In the genomic region with DNA sequence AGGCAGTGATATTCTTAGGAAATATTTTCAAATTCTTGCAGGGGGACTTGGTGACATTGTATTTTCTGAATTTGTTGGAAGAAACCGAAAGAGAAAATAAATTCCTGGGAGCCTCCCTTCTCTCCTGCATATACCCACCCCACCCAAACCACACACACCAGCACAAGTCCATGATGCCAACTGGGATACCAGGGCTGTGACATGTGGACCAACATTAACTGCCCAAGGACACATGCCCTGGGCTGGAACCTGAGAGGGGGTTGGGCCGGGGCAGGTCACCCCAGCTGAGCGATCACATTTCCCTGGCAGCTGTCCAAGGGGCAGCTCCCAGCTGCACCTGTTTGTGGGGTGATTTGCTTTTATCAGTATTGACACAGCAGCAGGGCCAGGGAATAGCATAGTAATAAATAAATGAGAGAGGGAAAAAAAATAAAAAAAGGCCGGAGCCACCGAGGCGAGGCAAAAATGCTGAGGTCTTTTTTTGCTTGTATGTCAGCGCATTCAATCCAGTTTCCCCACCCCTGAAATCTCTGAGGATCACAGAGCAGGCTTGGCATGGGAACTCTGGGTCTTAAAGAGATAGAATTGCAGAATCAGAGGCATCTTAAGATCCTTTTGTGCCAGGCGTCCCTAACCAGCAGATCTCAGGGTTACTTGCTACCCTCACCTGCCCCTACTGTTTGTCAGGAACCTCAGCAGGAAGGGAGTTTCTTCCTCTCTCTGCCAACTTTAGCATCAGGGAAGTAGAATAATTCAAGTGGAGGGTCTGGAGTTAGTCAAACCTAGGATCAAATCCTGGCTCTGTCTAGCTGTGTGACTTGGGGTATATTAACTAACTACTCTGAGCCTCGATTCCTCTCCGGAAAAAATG, we compare ENCODE assay signal across 1 cellular context.
A peak's percentile ranks its signal among the peaks of the same experiment; 100 is the strongest.
TF ChIP-seq lines count a peak whose summit lies in the region.

No MANE protein-coding gene starts in this region.

TF ChIP-seq in HEK293, 187 proteins besides CTCF, POLR2A, EP300 and RAD21 (continued from another document and continues in another):
- TF ChIP-seq, protein P1, sequence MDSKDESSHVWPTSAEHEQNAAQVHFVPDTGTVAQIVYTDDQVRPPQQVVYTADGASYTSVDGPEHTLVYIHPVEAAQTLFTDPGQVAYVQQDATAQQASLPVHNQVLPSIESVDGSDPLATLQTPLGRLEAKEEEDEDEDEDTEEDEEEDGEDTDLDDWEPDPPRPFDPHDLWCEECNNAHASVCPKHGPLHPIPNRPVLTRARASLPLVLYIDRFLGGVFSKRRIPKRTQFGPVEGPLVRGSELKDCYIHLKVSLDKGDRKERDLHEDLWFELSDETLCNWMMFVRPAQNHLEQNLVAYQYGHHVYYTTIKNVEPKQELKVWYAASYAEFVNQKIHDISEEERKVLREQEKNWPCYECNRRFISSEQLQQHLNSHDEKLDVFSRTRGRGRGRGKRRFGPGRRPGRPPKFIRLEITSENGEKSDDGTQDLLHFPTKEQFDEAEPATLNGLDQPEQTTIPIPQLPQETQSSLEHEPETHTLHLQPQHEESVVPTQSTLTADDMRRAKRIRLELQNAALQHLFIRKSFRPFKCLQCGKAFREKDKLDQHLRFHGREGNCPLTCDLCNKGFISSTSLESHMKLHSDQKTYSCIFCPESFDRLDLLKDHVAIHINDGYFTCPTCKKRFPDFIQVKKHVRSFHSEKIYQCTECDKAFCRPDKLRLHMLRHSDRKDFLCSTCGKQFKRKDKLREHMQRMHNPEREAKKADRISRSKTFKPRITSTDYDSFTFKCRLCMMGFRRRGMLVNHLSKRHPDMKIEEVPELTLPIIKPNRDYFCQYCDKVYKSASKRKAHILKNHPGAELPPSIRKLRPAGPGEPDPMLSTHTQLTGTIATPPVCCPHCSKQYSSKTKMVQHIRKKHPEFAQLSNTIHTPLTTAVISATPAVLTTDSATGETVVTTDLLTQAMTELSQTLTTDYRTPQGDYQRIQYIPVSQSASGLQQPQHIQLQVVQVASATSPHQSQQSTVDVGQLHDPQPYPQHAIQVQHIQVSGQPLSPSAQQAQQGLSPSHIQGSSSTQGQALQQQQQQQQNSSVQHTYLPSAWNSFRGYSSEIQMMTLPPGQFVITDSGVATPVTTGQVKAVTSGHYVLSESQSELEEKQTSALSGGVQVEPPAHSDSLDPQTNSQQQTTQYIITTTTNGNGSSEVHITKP (tag by site-specific recombination; IDR thresholded peaks at IDR 0.05): peak; percentile 97
- TF ChIP-seq PBX3 (CRISPR knock-in tag; IDR thresholded peaks at IDR 0.05): no peak
- TF ChIP-seq, protein P2, sequence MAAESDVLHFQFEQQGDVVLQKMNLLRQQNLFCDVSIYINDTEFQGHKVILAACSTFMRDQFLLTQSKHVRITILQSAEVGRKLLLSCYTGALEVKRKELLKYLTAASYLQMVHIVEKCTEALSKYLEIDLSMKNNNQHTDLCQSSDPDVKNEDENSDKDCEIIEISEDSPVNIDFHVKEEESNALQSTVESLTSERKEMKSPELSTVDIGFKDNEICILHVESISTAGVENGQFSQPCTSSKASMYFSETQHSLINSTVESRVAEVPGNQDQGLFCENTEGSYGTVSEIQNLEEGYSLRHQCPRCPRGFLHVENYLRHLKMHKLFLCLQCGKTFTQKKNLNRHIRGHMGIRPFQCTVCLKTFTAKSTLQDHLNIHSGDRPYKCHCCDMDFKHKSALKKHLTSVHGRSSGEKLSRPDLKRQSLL (tag by site-specific recombination; IDR thresholded peaks at IDR 0.05): no peak
- TF ChIP-seq GLIS1 (tag by site-specific recombination; IDR thresholded peaks at IDR 0.05): peak; percentile 90
- no peak for TF ChIP-seq ZNF837 (tag by site-specific recombination; IDR thresholded peaks at IDR 0.05)
- TF ChIP-seq MYNN (tag by site-specific recombination; IDR thresholded peaks at IDR 0.05; ENCODE audit: borderline replicate concordance): no peak
- TF ChIP-seq, protein P3, sequence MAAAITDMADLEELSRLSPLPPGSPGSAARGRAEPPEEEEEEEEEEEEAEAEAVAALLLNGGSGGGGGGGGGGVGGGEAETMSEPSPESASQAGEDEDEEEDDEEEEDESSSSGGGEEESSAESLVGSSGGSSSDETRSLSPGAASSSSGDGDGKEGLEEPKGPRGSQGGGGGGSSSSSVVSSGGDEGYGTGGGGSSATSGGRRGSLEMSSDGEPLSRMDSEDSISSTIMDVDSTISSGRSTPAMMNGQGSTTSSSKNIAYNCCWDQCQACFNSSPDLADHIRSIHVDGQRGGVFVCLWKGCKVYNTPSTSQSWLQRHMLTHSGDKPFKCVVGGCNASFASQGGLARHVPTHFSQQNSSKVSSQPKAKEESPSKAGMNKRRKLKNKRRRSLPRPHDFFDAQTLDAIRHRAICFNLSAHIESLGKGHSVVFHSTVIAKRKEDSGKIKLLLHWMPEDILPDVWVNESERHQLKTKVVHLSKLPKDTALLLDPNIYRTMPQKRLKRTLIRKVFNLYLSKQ (tag by site-specific recombination; IDR thresholded peaks at IDR 0.05; ENCODE audit: borderline replicate concordance): no peak
- no peak for TF ChIP-seq ZNF202 (tag by site-specific recombination; IDR thresholded peaks at IDR 0.05; ENCODE audit: borderline replicate concordance)
- no peak for TF ChIP-seq ZNF16 (tag by site-specific recombination; IDR thresholded peaks at IDR 0.05; ENCODE audit: low read depth)
- no peak for TF ChIP-seq ZNF561 (tag by site-specific recombination; IDR thresholded peaks at IDR 0.05; ENCODE audit: borderline replicate concordance)
- TF ChIP-seq, protein P4, sequence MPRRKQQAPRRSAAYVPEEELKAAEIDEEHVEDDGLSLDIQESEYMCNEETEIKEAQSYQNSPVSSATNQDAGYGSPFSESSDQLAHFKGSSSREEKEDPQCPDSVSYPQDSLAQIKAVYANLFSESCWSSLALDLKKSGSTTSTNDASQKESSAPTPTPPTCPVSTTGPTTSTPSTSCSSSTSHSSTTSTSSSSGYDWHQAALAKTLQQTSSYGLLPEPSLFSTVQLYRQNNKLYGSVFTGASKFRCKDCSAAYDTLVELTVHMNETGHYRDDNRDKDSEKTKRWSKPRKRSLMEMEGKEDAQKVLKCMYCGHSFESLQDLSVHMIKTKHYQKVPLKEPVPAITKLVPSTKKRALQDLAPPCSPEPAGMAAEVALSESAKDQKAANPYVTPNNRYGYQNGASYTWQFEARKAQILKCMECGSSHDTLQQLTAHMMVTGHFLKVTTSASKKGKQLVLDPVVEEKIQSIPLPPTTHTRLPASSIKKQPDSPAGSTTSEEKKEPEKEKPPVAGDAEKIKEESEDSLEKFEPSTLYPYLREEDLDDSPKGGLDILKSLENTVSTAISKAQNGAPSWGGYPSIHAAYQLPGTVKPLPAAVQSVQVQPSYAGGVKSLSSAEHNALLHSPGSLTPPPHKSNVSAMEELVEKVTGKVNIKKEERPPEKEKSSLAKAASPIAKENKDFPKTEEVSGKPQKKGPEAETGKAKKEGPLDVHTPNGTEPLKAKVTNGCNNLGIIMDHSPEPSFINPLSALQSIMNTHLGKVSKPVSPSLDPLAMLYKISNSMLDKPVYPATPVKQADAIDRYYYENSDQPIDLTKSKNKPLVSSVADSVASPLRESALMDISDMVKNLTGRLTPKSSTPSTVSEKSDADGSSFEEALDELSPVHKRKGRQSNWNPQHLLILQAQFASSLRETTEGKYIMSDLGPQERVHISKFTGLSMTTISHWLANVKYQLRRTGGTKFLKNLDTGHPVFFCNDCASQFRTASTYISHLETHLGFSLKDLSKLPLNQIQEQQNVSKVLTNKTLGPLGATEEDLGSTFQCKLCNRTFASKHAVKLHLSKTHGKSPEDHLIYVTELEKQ (tag by site-specific recombination; IDR thresholded peaks at IDR 0.05; ENCODE audit: borderline replicate concordance): peak; percentile 64; the same call in 1 of the 2 replicates
- no peak for TF ChIP-seq SP2 (tag by site-specific recombination; IDR thresholded peaks at IDR 0.05)
- TF ChIP-seq FEZF1 (tag by site-specific recombination; IDR thresholded peaks at IDR 0.05): peak; percentile 52
- TF ChIP-seq, protein P5, sequence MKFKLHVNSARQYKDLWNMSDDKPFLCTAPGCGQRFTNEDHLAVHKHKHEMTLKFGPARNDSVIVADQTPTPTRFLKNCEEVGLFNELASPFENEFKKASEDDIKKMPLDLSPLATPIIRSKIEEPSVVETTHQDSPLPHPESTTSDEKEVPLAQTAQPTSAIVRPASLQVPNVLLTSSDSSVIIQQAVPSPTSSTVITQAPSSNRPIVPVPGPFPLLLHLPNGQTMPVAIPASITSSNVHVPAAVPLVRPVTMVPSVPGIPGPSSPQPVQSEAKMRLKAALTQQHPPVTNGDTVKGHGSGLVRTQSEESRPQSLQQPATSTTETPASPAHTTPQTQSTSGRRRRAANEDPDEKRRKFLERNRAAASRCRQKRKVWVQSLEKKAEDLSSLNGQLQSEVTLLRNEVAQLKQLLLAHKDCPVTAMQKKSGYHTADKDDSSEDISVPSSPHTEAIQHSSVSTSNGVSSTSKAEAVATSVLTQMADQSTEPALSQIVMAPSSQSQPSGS (tag by site-specific recombination; IDR thresholded peaks at IDR 0.05; ENCODE audit: low read depth): no peak
- TF ChIP-seq WT1 (tag by site-specific recombination; IDR thresholded peaks at IDR 0.05): peak; percentile 92
- no peak for TF ChIP-seq SETDB1 (IDR thresholded peaks at IDR 0.05; ENCODE audit: insufficient read length, low read length)
- TF ChIP-seq ZNF211 (tag by site-specific recombination; IDR thresholded peaks at IDR 0.05; ENCODE audit: low read depth): no peak
- TF ChIP-seq ZNF239 (tag by site-specific recombination; IDR thresholded peaks at IDR 0.05): no peak
- TF ChIP-seq ZNF791 (tag by site-specific recombination; IDR thresholded peaks at IDR 0.05): no peak
- TF ChIP-seq ZNF2 (tag by site-specific recombination; IDR thresholded peaks at IDR 0.05): no peak
- peak; percentile 75 for TF ChIP-seq ZNF362 (tag by site-specific recombination; IDR thresholded peaks at IDR 0.05)
- TF ChIP-seq ZEB2 (tag by site-specific recombination; IDR thresholded peaks at IDR 0.05): no peak; the same call in 1 of the 2 replicates
- no peak for TF ChIP-seq YY2 (tag by site-specific recombination; IDR thresholded peaks at IDR 0.05)
- no peak for TF ChIP-seq ZNF585B (tag by site-specific recombination; IDR thresholded peaks at IDR 0.05)
- TF ChIP-seq REPIN1 (tag by site-specific recombination; IDR thresholded peaks at IDR 0.05; ENCODE audit: low read depth): no peak
- no peak for TF ChIP-seq HOXC10 (CRISPR knock-in tag; IDR thresholded peaks at IDR 0.05)
- TF ChIP-seq ZBTB20 (tag by site-specific recombination; IDR thresholded peaks at IDR 0.05): no peak
- TF ChIP-seq ZNF221 (tag by site-specific recombination; IDR thresholded peaks at IDR 0.05; ENCODE audit: borderline replicate concordance): no peak
- TF ChIP-seq ZNF610 (tag by site-specific recombination; IDR thresholded peaks at IDR 0.05; ENCODE audit: borderline replicate concordance): peak; percentile 49; the same call in 1 of the 2 replicates
- no peak for TF ChIP-seq ZNF280C (tag by site-specific recombination; IDR thresholded peaks at IDR 0.05)
